13 cellular contexts compared by ENCODE assay signal in the genomic region with DNA sequence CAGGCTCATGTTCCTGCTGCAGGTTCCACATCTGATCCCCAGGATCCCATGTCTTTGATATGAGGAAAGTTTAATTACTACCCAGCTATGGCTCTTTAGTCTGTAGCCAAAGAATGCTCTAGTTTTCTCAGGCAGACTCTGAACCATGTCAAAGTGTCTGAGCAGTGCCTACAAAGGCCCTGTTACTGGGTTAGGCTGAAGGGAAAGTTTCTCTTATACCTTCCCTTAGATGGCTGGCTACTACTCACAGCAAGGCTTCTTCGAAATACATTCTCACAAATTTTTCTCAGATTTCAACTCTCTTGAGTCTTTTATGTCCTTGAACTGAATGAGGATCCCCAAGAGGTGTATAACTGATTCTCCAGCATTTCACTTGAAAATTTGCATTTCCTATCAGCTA.
DNase-seq lines count a peak whose midpoint lies in the region; ATAC-seq and TF ChIP-seq lines count a peak whose summit lies in the region.
"Had no signal": no experiment of that assay in that cellular context is flagged by ENCODE, and none has a peak within 500 bp of the region (broad histone marks: within the 10 kb centered on the region; RNA-seq: fewer than 3 reads in every experiment).

No MANE protein-coding gene starts in this region.

- no peak for TF ChIP-seq POLR2A in esophagus muscularis mucosa (IDR thresholded peaks at IDR 0.05; ENCODE audit: low read depth)

- H3K27ac ChIP-seq in esophagus muscularis mucosa (replicated peaks in 1 of 4) (peak overlapping the region in 3 of 4 donors; percentile 15 to 49 (median 31)), RWPE1 (no peak overlapping the region)
- H3K27ac ChIP-seq: parathyroid adenoma had no signal

- no TSS peak for BruUV-seq in Calu3 (replicated peaks; lab: Mats Ljungman, UMichigan)

- no peaks in the 10 kb centered on the region for H3K36me3 ChIP-seq in esophagus muscularis mucosa
- H3K36me3 ChIP-seq in MG63 = no peaks in the 10 kb centered on the region

- H3K27me3 Mint-ChIP-seq in Calu3 (ENCODE audit: unreplicated experiment) = no peaks in the 10 kb centered on the region
- H3K27me3 Mint-ChIP-seq: effector memory CD8-positive, alpha-beta T cell had no signal

- peaks cover 4 to 33% (median 24%) of the 10 kb centered on the region in 4 donors for H3K4me1 ChIP-seq in esophagus muscularis mucosa
- H3K4me1 ChIP-seq: parathyroid adenoma had no signal

- peaks cover 7% of the 10 kb centered on the region for H3K36me3 Mint-ChIP-seq in Calu3 (ENCODE audit: insufficient read depth, unreplicated experiment)

- intact Hi-C loops in Calu3 (cut with micrococcal nuclease; ENCODE audit: unreplicated experiment) = no loop called here
- intact Hi-C loops in esophagus muscularis mucosa (cut with DNase I) = no loop called here

- CTCF ChIA-PET in Calu3 (lab: Charles Lee) (interaction anchor here (0.5 kb wide), 1 partner anchor 302 kb away, joined by 5 read pairs; no protein-coding TSS in a partner anchor), RWPE1 (lab: Yijun Ruan, JAX) (interaction anchor here (0.5 kb wide), 1 partner anchor 636 kb away, joined by 3 read pairs; no protein-coding TSS in a partner anchor)

- POLR2A ChIA-PET in RWPE1 (lab: Yijun Ruan, JAX; ENCODE audit: low non-redundant PET) = no interaction called here

- DNase-seq in Calu3 = no peak
- DNase-seq in esophagus muscularis mucosa (ENCODE audit: extremely low spot score) = no peak
- DNase-seq in RWPE1 (ENCODE audit: low spot score) = no peak
- DNase-seq in germinal center (ENCODE audit: low spot score) = no peak
- DNase-seq in MG63 = no peak
- no peak for DNase-seq in activated CD4-positive, alpha-beta T cell treated with anti-CD3 and anti-CD28 coated beads for 48 hours
- DNase-seq: AML-193; effector memory CD8-positive, alpha-beta T cell; GOT3; NCI-H526 treated with DMSO at 0.1 percent for 48 hours had no signal

- peak overlapping the region; percentile 51 for H3K27ac Mint-ChIP-seq in Calu3 (ENCODE audit: unreplicated experiment)
- H3K27ac Mint-ChIP-seq: effector memory CD8-positive, alpha-beta T cell had no signal

- H3K4me3 ChIP-seq in esophagus muscularis mucosa (no peak overlapping the region), MG63 (no peak overlapping the region)

- ATAC-seq in GM21447 (IDR thresholded peaks at IDR 0.05; ENCODE audit: unreplicated experiment) (peak; percentile 23), HG03342 (IDR thresholded peaks at IDR 0.05; ENCODE audit: unreplicated experiment) (peak; percentile 10)
- ATAC-seq: effector memory CD8-positive, alpha-beta T cell had no signal

- no peaks in the 10 kb centered on the region for H3K9me3 ChIP-seq in esophagus muscularis mucosa
- H3K9me3 ChIP-seq in MG63 = no peaks in the 10 kb centered on the region

- H3K9me3 Mint-ChIP-seq in Calu3 (ENCODE audit: low read depth, unreplicated experiment) = peaks cover 6% of the 10 kb centered on the region

- no peaks in the 10 kb centered on the region for H3K27me3 ChIP-seq in esophagus muscularis mucosa
- no peaks in the 10 kb centered on the region for H3K27me3 ChIP-seq in MG63

- H3K4me1 Mint-ChIP-seq in Calu3 (ENCODE audit: low read depth, unreplicated experiment) = peaks cover 12% of the 10 kb centered on the region

- TF ChIP-seq EP300 in esophagus muscularis mucosa (IDR thresholded peaks at IDR 0.05) = no peak

- TF ChIP-seq CTCF in Calu3 (IDR thresholded peaks at IDR 0.05; ENCODE audit: unreplicated experiment) (no peak), esophagus muscularis mucosa (IDR thresholded peaks at IDR 0.05) (no peak), RWPE1 (conservative IDR thresholded peaks at IDR 0.05; ENCODE audit: low read depth) (no peak)

- no peak overlapping the region for H3K4me3 Mint-ChIP-seq in Calu3 (ENCODE audit: low read depth, unreplicated experiment)
- H3K4me3 Mint-ChIP-seq: effector memory CD8-positive, alpha-beta T cell had no signal

- WGBS in esophagus muscularis mucosa = 0% methylated on average over 1 of the region's 1 CpG
